Comparison of ENCODE assay signal across 23 cellular contexts in genomic region chr10:51145388-51145787, GRCh38.
"Had no signal": no experiment of that assay in that cellular context is flagged by ENCODE, and none has a peak within 500 bp of the region (broad histone marks: within the 10 kb centered on the region; RNA-seq: fewer than 3 reads in every experiment).

No MANE protein-coding gene starts in this region.

- H3K9me3 Mint-ChIP-seq: nephron had no signal

- H3K36me3 ChIP-seq: cardiac muscle cell, esophagus squamous epithelium, lower lobe of right lung, pancreas, stomach, upper lobe of right lung had no signal

- H3K4me3 ChIP-seq: cardiac muscle cell, esophagus squamous epithelium, lower lobe of right lung, pancreas, stomach, upper lobe of right lung had no signal

- H3K4me3 Mint-ChIP-seq: memory B cell, mesothelial cell of epicardium, naive B cell, nephron had no signal

- H3K27ac Mint-ChIP-seq: memory B cell, mesothelial cell of epicardium, naive B cell, nephron, progenitor cell of endocrine pancreas had no signal

- DNase-seq: cerebellar nuclear complex; dermis blood vessel endothelial cell; esophagus squamous epithelium; foreskin fibroblast; hypothalamus; islet precursor cell; lower lobe of right lung; naive B cell; occipital lobe; pancreas; small intestine; stimulated activated CD4-positive, alpha-beta T cell treated with anti-CD3 and anti-CD28 coated beads, Interleukin-12 subunit alpha, Interleukin-12 subunit beta, amount 100 ng/mL, for 4 hours; stimulated activated naive CD4-positive, alpha-beta T cell; stomach; substantia nigra; upper lobe of right lung had no signal

- H3K27me3 Mint-ChIP-seq: naive B cell, progenitor cell of endocrine pancreas had no signal

- H3K4me1 Mint-ChIP-seq: memory B cell, naive B cell, nephron had no signal

- H3K27ac ChIP-seq: cardiac muscle cell, esophagus squamous epithelium, lower lobe of right lung, pancreas, stomach, upper lobe of right lung had no signal

- H3K27me3 ChIP-seq: cardiac muscle cell, esophagus squamous epithelium, pancreas, stomach, upper lobe of right lung had no signal

- H3K9me3 ChIP-seq: esophagus squamous epithelium, lower lobe of right lung, pancreas, stomach, upper lobe of right lung had no signal

- H3K36me3 Mint-ChIP-seq: memory B cell, naive B cell had no signal

- H3K4me1 ChIP-seq: esophagus squamous epithelium, lower lobe of right lung, upper lobe of right lung had no signal

- ATAC-seq: left lobe of liver, lower lobe of right lung, pancreas, sciatic nerve, upper lobe of right lung had no signal
